ENCODE assay signal across 8 cellular contexts in genomic region chr2:100381240-100381639, GRCh38. TPM values are rescaled to one million over a fixed set of nuclear protein-coding genes. Genes with fewer than 3 reads are reported as not detected.
A peak's percentile ranks its signal among the peaks of the same experiment; 100 is the strongest.
DNase-seq lines count a peak whose midpoint lies in the region; ATAC-seq and TF ChIP-seq lines count a peak whose summit lies in the region.

No MANE protein-coding gene starts in this region.

- intact Hi-C loops in activated B cell treated with CpG ODN at 0.5 μM for 24 hours (cut with micrococcal nuclease) (loop anchor here (1.0 to 5.0 kb wide), 5 partner anchors 13 to 822 kb away; partner anchors contain the start of genes AFF3 and CHST10), left lung (cut with DNase I) (loop anchor here in 1 of 2 donors (5.0 kb wide), 1 partner anchor 114 kb away; no protein-coding TSS in a partner anchor)

- no peaks in the 10 kb centered on the region for H3K9me3 Mint-ChIP-seq in activated B cell treated with CpG ODN at 0.5 μM for 24 hours

- no peaks in the 10 kb centered on the region for H3K27me3 Mint-ChIP-seq in activated B cell treated with CpG ODN at 0.5 μM for 24 hours

- no peaks in the 10 kb centered on the region for H3K36me3 Mint-ChIP-seq in activated B cell treated with CpG ODN at 0.5 μM for 24 hours (ENCODE audit: low read depth)

- H3K27ac ChIP-seq in left lung = no peak overlapping the region

- H3K36me3 ChIP-seq in GM06990 (ENCODE audit: control insufficient read depth, insufficient read depth, low read length) (no peaks in the 10 kb centered on the region), left lung (no peaks in the 10 kb centered on the region)

- CTCF ChIA-PET in activated B cell treated with CpG ODN at 0.5 μM for 24 hours (lab: Charles Lee) = interaction anchor here (0.6 to 4.7 kb wide), 23 partner anchors 9 to 823 kb away, joined by 3 to 80 read pairs (median 4); partner anchors contain the start of gene PDCL3

- ATAC-seq in HG02870 (IDR thresholded peaks at IDR 0.05; ENCODE audit: unreplicated experiment) (peak; percentile 84), activated B cell treated with CpG ODN at 0.5 μM for 24 hours (ENCODE audit: low read depth) (peak; percentile 97), left lung (peak; percentile 91), GM21360 (IDR thresholded peaks at IDR 0.05; ENCODE audit: unreplicated experiment) (no peak)

- TF ChIP-seq CTCF in GM06990 (IDR thresholded peaks at IDR 0.05; ENCODE audit: insufficient read depth, low read length, poor library complexity, severe bottlenecking) (peak; percentile 83), activated B cell treated with CpG ODN at 0.5 μM for 24 hours (IDR thresholded peaks at IDR 0.05) (no peak), left lung (IDR thresholded peaks at IDR 0.05) (peak; percentile 82 to 84)

- H3K4me1 ChIP-seq in left lung = no peaks in the 10 kb centered on the region

- H3K4me3 Mint-ChIP-seq in activated B cell treated with CpG ODN at 0.5 μM for 24 hours = no peak overlapping the region

- no peaks in the 10 kb centered on the region for H3K27me3 ChIP-seq in GM06990 (replicated peaks; ENCODE audit: control insufficient read depth, insufficient read depth, low read length)
- H3K27me3 ChIP-seq in left lung = no peaks in the 10 kb centered on the region

- peak; percentile 26 for DNase-seq in GM06990 (ENCODE audit: extremely low read depth, insufficient read length)
- peak; percentile 87 for DNase-seq in NCI-H2227 (lab: John Stamatoyannopoulos, UW; ENCODE audit: unreplicated experiment)
- peak; percentile 71 for DNase-seq in activated B cell treated with CpG ODN at 0.5 μM for 24 hours
- peak; percentile 35 for DNase-seq in central memory CD4-positive, alpha-beta T cell
- DNase-seq in left lung = peak in 1 of 2 donors; percentile 75
- DNase-seq in stimulated activated CD4-positive, alpha-beta T cell treated with anti-CD3 and anti-CD28 coated beads, Interleukin-4, amount 100 ng/mL, for 48 hours (ENCODE audit: low read depth in 2 of 2) = peak; percentile 64 to 78

- peaks cover 8% of the 10 kb centered on the region for H3K4me1 Mint-ChIP-seq in activated B cell treated with CpG ODN at 0.5 μM for 24 hours

- no peaks in the 10 kb centered on the region for H3K9me3 ChIP-seq in left lung

- POLR2A ChIA-PET in activated B cell treated with CpG ODN at 0.5 μM for 24 hours (lab: Charles Lee) = interaction anchor here (0.6 to 1.7 kb wide), 8 partner anchors 11 to 822 kb away, joined by 3 to 13 read pairs (median 4); no protein-coding TSS in a partner anchor

- peak overlapping the region; percentile 31 for H3K27ac Mint-ChIP-seq in activated B cell treated with CpG ODN at 0.5 μM for 24 hours

- H3K4me3 ChIP-seq in GM06990 (replicated peaks; ENCODE audit: low read depth, low read length) = no peak overlapping the region
- no peak overlapping the region for H3K4me3 ChIP-seq in left lung

RNA-seq across cellular contexts. Expression of gene CHST10, which starts 36.2 kb away (rescaled TPM):
- 19.8 and 21.0 TPM in 2 replicates for total RNA-seq in activated B cell treated with CpG ODN at 0.5 μM for 24 hours
- 10 to 100 TPM in 1 of 2 donors, 1 to 10 TPM in 1; 7.3 to 11.9 TPM for total RNA-seq in left lung

RNA-seq across cellular contexts. Expression of gene LONRF2, which starts 58.9 kb away (rescaled TPM):
- total RNA-seq in activated B cell treated with CpG ODN at 0.5 μM for 24 hours = 0.09 and 0.17 TPM in 2 replicates
- total RNA-seq in left lung = 1 to 10 TPM; 3.1 to 3.8 TPM
